In the genomic region with DNA sequence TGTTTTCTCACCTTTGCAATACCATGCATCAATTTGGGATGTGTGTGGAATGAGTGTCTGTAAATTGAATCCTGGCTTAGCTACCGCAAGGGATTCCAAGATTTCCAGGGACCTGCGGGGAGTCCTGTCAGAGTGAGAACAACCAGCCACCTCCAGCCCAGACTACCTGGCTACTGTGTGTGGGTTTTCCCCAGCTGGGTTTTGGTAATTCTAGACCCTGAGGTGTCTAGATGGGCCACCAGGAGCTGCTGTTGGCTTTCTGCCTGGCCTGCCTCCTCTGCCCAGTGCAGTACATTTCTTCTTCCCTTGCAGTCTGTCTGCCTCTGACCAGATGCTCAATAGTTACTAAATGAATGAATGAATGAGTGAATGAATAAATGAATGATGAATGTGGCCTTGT, we compare ENCODE assay signal across 21 cellular contexts. TPM values are rescaled to one million over a fixed set of nuclear protein-coding genes. Genes with fewer than 3 reads are reported as not detected.
"Had no signal": no experiment of that assay in that cellular context is flagged by ENCODE, and none has a peak within 500 bp of the region (broad histone marks: within the 10 kb centered on the region; RNA-seq: fewer than 3 reads in every experiment).

No MANE protein-coding gene starts in this region.

- H3K27me3 ChIP-seq: ovary, sigmoid colon, thyroid gland, vagina had no signal

- H3K4me1 Mint-ChIP-seq: immature natural killer cell; natural killer cell; stimulated activated effector memory CD8-positive, alpha-beta T cell treated with anti-CD3 and anti-CD28 coated beads, Interleukin-12 subunit alpha, Interleukin-12 subunit beta, amount 100 ng/mL, for 72 hours had no signal

- H3K36me3 ChIP-seq: lower lobe of right lung, ovary, sigmoid colon, stomach, thyroid gland, vagina had no signal

- H3K9me3 ChIP-seq: lower lobe of right lung, ovary, psoas muscle, sigmoid colon, stomach, thyroid gland, vagina had no signal

- H3K9me3 Mint-ChIP-seq: effector memory CD8-positive, alpha-beta T cell; natural killer cell; stimulated activated effector memory CD8-positive, alpha-beta T cell treated with anti-CD3 and anti-CD28 coated beads, Interleukin-12 subunit alpha, Interleukin-12 subunit beta, amount 100 ng/mL, for 72 hours had no signal

- H3K27ac ChIP-seq: lower lobe of right lung, ovary, psoas muscle, sigmoid colon, stomach, thyroid gland, vagina had no signal

- H3K4me3 Mint-ChIP-seq: effector memory CD8-positive, alpha-beta T cell; immature natural killer cell; natural killer cell; stimulated activated effector memory CD8-positive, alpha-beta T cell treated with anti-CD3 and anti-CD28 coated beads, Interleukin-12 subunit alpha, Interleukin-12 subunit beta, amount 100 ng/mL, for 72 hours had no signal

- H3K36me3 Mint-ChIP-seq: immature natural killer cell; natural killer cell; stimulated activated effector memory CD8-positive, alpha-beta T cell treated with anti-CD3 and anti-CD28 coated beads, Interleukin-12 subunit alpha, Interleukin-12 subunit beta, amount 100 ng/mL, for 72 hours had no signal

- DNase-seq: effector memory CD8-positive, alpha-beta T cell; hypothalamus; immature natural killer cell; left ventricle myocardium superior; lower lobe of right lung; natural killer cell; occipital lobe; ovary; psoas muscle; right cardiac atrium; sigmoid colon; stimulated activated CD4-positive, alpha-beta T cell treated with anti-CD3 and anti-CD28 coated beads, Interleukin-2, amount 100 ng/mL, for 24 hours; stimulated activated CD4-positive, alpha-beta T cell treated with anti-CD3 and anti-CD28 coated beads, Interleukin-4, amount 100 ng/mL, for 24 hours; stimulated activated naive CD4-positive, alpha-beta T cell treated with Interleukin-2 at 50 U/mL for 16 hours; stomach; thyroid gland; trophoblast cell had no signal

- H3K27ac Mint-ChIP-seq: effector memory CD8-positive, alpha-beta T cell; immature natural killer cell; natural killer cell; stimulated activated effector memory CD8-positive, alpha-beta T cell treated with anti-CD3 and anti-CD28 coated beads, Interleukin-12 subunit alpha, Interleukin-12 subunit beta, amount 100 ng/mL, for 72 hours had no signal

- FAIRE-seq: frontal cortex, keratinocyte had no signal

- H3K4me3 ChIP-seq: lower lobe of right lung, ovary, psoas muscle, sigmoid colon, stomach, thyroid gland, vagina had no signal

- H3K4me1 ChIP-seq: lower lobe of right lung, psoas muscle had no signal

- ATAC-seq: effector memory CD8-positive, alpha-beta T cell; left ventricle myocardium superior; lower lobe of right lung; natural killer cell; psoas muscle; right cardiac atrium; stimulated activated effector memory CD8-positive, alpha-beta T cell treated with anti-CD3 and anti-CD28 coated beads, Interleukin-12 subunit alpha, Interleukin-12 subunit beta, amount 100 ng/mL, for 72 hours had no signal

RNA-seq across cellular contexts. Expression of a gene that starts 32.5 kb away (rescaled TPM):
- polyA plus RNA-seq: immature natural killer cell had no signal
